In the genomic region with DNA sequence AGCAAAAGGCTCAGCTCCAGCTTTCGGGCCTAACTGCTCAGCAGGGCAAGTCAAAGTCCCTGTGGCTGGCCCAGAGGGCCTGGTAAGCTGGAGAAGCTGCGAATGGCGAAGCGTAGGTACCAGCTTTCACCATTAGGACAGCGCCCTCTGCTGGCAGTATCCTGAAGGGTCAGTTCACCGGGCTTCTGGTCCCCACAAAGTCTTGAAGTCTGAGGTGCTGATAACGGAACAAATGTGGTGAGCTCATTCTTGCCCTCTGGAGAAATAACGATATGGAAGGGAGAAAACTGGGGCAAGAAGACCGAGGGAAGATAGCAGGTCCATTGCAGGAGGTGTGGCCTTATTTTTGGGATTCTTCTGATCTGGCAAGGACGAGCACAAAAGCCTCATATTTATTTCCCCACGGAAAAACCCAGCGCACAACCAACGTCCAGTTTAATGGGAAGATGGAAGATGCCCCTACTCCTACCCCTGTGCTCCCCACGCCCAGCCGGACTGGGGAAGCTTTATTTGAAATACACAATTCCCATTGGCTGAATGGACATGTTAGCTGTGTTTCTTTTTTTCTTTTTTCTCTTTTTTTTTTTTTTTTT, we compare ENCODE assay signal across 8 cellular contexts. TPM values are rescaled to one million over a fixed set of nuclear protein-coding genes. Genes with fewer than 3 reads are reported as not detected.
DNase-seq lines count a peak whose midpoint lies in the region; ATAC-seq and TF ChIP-seq lines count a peak whose summit lies in the region.

No MANE protein-coding gene starts in this region.

- no peaks in the 10 kb centered on the region for H3K27me3 ChIP-seq in duodenal mucosa (ENCODE audit: control insufficient read depth in 1 of 2, insufficient read depth in 2 of 2, low read length in 2 of 2)

- intact Hi-C loops in activated CD8-positive, alpha-beta T cell treated with anti-CD3 and anti-CD28 coated beads for 36 hours (cut with micrococcal nuclease): loop anchor here (1.0 to 10.0 kb wide), 3 partner anchors 73 to 435 kb away; partner anchors contain the start of gene CCNI2

- peak; percentile 93 for TF ChIP-seq CTCF in AG10803 (conservative IDR thresholded peaks at IDR 0.05; ENCODE audit: low read length)
- TF ChIP-seq CTCF in activated CD8-positive, alpha-beta T cell treated with anti-CD3 and anti-CD28 coated beads for 36 hours (IDR thresholded peaks at IDR 0.05): peak; percentile 89

- no peaks in the 10 kb centered on the region for H3K9me3 ChIP-seq in duodenal mucosa (ENCODE audit: control insufficient read depth in 1 of 2, low read length in 2 of 2)

- H3K4me3 Mint-ChIP-seq in activated CD8-positive, alpha-beta T cell treated with anti-CD3 and anti-CD28 coated beads for 36 hours: no peak overlapping the region

- POLR2A ChIA-PET in activated CD8-positive, alpha-beta T cell treated with anti-CD3 and anti-CD28 coated beads for 36 hours (lab: Charles Lee): interaction anchor here (1.0 to 1.8 kb wide), 2 partner anchors 46 to 330 kb away, joined by 4 read pairs; partner anchors contain the start of genes GDF9, IRF1 and UQCRQ

- H3K9ac ChIP-seq in duodenal mucosa (ENCODE audit: low read depth in 1 of 2, low read length in 2 of 2): peak overlapping the region in 1 of 2 donors; percentile 67

- H3K9me3 Mint-ChIP-seq in activated CD8-positive, alpha-beta T cell treated with anti-CD3 and anti-CD28 coated beads for 36 hours: no peaks in the 10 kb centered on the region

- H3K27me3 Mint-ChIP-seq in activated CD8-positive, alpha-beta T cell treated with anti-CD3 and anti-CD28 coated beads for 36 hours: peaks cover 38% of the 10 kb centered on the region

- ATAC-seq in GM19023 (IDR thresholded peaks at IDR 0.05; ENCODE audit: unreplicated experiment) (peak; percentile 80), HG03520 (IDR thresholded peaks at IDR 0.05; ENCODE audit: unreplicated experiment) (peak; percentile 65)
- peak; percentile 83 for ATAC-seq in activated CD8-positive, alpha-beta T cell treated with anti-CD3 and anti-CD28 coated beads for 36 hours

- H3K36me3 Mint-ChIP-seq in activated CD8-positive, alpha-beta T cell treated with anti-CD3 and anti-CD28 coated beads for 36 hours (ENCODE audit: low read depth): no peaks in the 10 kb centered on the region

- H3K4me1 ChIP-seq in duodenal mucosa (ENCODE audit: control insufficient read depth in 1 of 2, insufficient read depth in 2 of 2, low read length in 2 of 2): peaks cover 12 to 35% of the 10 kb centered on the region in 2 donors

- no peak overlapping the region for H3K4me3 ChIP-seq in AG10803 (ENCODE audit: low read length)
- H3K4me3 ChIP-seq in duodenal mucosa (ENCODE audit: low read depth in 1 of 2, low read length in 2 of 2): peak overlapping the region; percentile 34 to 58

- no peak overlapping the region for H3K27ac ChIP-seq in duodenal mucosa (ENCODE audit: low read depth, low read length)

- CTCF ChIA-PET in activated CD8-positive, alpha-beta T cell treated with anti-CD3 and anti-CD28 coated beads for 36 hours (lab: Charles Lee): interaction anchor here (0.6 to 6.0 kb wide), 75 partner anchors 9 to 451 kb away, joined by 3 to 62 read pairs (median 4); partner anchors contain the start of genes CCNI2, GDF9, IL13 and KIF3A

- DNase-seq in AG10803 (ENCODE audit: low read depth): peak; percentile 88
- DNase-seq in NCI-H82 (lab: John Stamatoyannopoulos, UW): peak; percentile 94
- peak; percentile 97 for DNase-seq in activated CD8-positive, alpha-beta T cell treated with anti-CD3 and anti-CD28 coated beads for 36 hours
- peak; percentile 92 for DNase-seq in lung microvascular endothelial cell (ENCODE audit: low read depth in 2 of 2)
- peak; percentile 90 for DNase-seq in stimulated activated CD8-positive, alpha-beta memory T cell treated with anti-CD3 and anti-CD28 coated beads, Interleukin-15, amount 100 ng/mL, for 1 hour (ENCODE audit: low read depth)

- no peak overlapping the region for H3K27ac Mint-ChIP-seq in activated CD8-positive, alpha-beta T cell treated with anti-CD3 and anti-CD28 coated beads for 36 hours

- H3K4me1 Mint-ChIP-seq in activated CD8-positive, alpha-beta T cell treated with anti-CD3 and anti-CD28 coated beads for 36 hours (ENCODE audit: low read depth): peaks cover 10% of the 10 kb centered on the region

- H3K36me3 ChIP-seq in duodenal mucosa (ENCODE audit: control insufficient read depth in 1 of 2, insufficient read depth in 2 of 2, low read length in 2 of 2): peaks cover 4 to 8% of the 10 kb centered on the region in 2 donors

RNA-seq across cellular contexts. Expression of gene SOWAHA, which starts 7.2 kb away (rescaled TPM):
- total RNA-seq in activated CD8-positive, alpha-beta T cell treated with anti-CD3 and anti-CD28 coated beads for 36 hours: not detected
- not detected in 2 replicates for total RNA-seq in lung microvascular endothelial cell

RNA-seq across cellular contexts. Expression of gene SHROOM1, which starts 10.2 kb away (rescaled TPM):
- 1 to 10 TPM; 2.0 to 2.1 TPM for total RNA-seq in activated CD8-positive, alpha-beta T cell treated with anti-CD3 and anti-CD28 coated beads for 36 hours
- total RNA-seq in lung microvascular endothelial cell: 1.4 and 1.5 TPM in 2 replicates

RNA-seq across cellular contexts. Expression of gene SEPTIN8, which starts 43.2 kb away (rescaled TPM):
- total RNA-seq in activated CD8-positive, alpha-beta T cell treated with anti-CD3 and anti-CD28 coated beads for 36 hours: 10 to 100 TPM; 25.2 to 27.1 TPM
- 29.2 and 30.7 TPM in 2 replicates for total RNA-seq in lung microvascular endothelial cell

RNA-seq across cellular contexts. Expression of gene GDF9, which starts 46.0 kb away (rescaled TPM):
- under 1 TPM; 0.90 to 0.94 TPM for total RNA-seq in activated CD8-positive, alpha-beta T cell treated with anti-CD3 and anti-CD28 coated beads for 36 hours
- total RNA-seq in lung microvascular endothelial cell: not detected in 2 replicates

RNA-seq across cellular contexts. Expression of gene UQCRQ, which starts 46.2 kb away (rescaled TPM):
- total RNA-seq in activated CD8-positive, alpha-beta T cell treated with anti-CD3 and anti-CD28 coated beads for 36 hours: 100 to 1,000 TPM; 558 to 566 TPM
- 91.5 and 111 TPM in 2 replicates for total RNA-seq in lung microvascular endothelial cell
